29 cellular contexts compared by ENCODE assay signal in the genomic region with DNA sequence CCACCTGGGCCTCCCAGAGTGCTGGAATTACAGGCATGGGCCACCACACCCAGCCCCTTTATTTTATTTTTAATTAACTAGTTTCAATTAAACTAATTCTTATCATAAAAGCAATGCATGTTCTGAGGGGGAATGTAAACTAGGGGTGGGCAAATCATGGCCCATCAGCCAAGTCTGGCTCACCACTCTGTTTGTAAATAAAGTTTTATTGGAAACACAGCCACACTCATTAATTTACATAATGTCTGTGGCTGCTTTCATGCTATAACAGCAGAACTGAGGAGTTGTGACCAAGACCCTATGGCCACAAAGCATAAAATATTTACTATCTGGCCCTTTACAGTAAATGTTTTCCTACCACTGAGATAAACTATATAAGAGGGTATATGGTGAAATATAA.
"Had no signal": no experiment of that assay in that cellular context is flagged by ENCODE, and none has a peak within 500 bp of the region (broad histone marks: within the 10 kb centered on the region; RNA-seq: fewer than 3 reads in every experiment).

No MANE protein-coding gene starts in this region.

- FAIRE-seq: urothelium cell line had no signal

- H3K36me3 ChIP-seq: uterus had no signal

- H3K9me3 ChIP-seq: stomach, suprapubic skin, testis, thoracic aorta, thyroid gland, tibial artery, tibial nerve, transverse colon, upper lobe of left lung, upper lobe of right lung, uterus, vagina had no signal

- H3K4me3 ChIP-seq: stomach, suprapubic skin, testis, thoracic aorta, thyroid gland, tibial artery, tibial nerve, transverse colon, upper lobe of left lung, upper lobe of right lung, uterus, vagina had no signal

- H3K9me3 Mint-ChIP-seq: stimulated activated effector memory CD8-positive, alpha-beta T cell treated with anti-CD3 and anti-CD28 coated beads, Interleukin-12 subunit alpha, Interleukin-12 subunit beta, amount 100 ng/mL, for 72 hours; stimulated activated memory B cell treated with anti-CD40 and anti-IgM and Interleukin-4, amounts not matched to agents 10 μg/mL and 1 μg/mL and 100 μg/mL, for 72 hours; stimulated activated naive B cell treated with anti-CD40 and anti-IgM and Interleukin-4, amounts not matched to agents 10 μg/mL and 1 μg/mL and 100 μg/mL, for 72 hours; stimulated activated naive CD8-positive, alpha-beta T cell treated with anti-CD3 and anti-CD28 coated beads, Interleukin-15, amount 100 ng/mL, for 72 hours; stimulated activated naive CD8-positive, alpha-beta T cell treated with anti-CD3 and anti-CD28 coated beads, Interleukin-15, Interleukin-2, amounts not matched to agents 100 ng/mL and 50 ng/mL, for 24 hours; type B pancreatic cell had no signal

- H3K4me1 ChIP-seq: stomach, suprapubic skin, testis, thyroid gland, tibial artery, tibial nerve, transverse colon, upper lobe of left lung, upper lobe of right lung, uterus, vagina had no signal

- H3K4me1 Mint-ChIP-seq: stimulated activated effector memory CD8-positive, alpha-beta T cell treated with anti-CD3 and anti-CD28 coated beads, Interleukin-12 subunit alpha, Interleukin-12 subunit beta, amount 100 ng/mL, for 72 hours; stimulated activated memory B cell treated with anti-CD40 and anti-IgM and Interleukin-4, amounts not matched to agents 10 μg/mL and 1 μg/mL and 100 μg/mL, for 72 hours; stimulated activated naive B cell treated with anti-CD40 and anti-IgM and Interleukin-4, amounts not matched to agents 10 μg/mL and 1 μg/mL and 100 μg/mL, for 72 hours; stimulated activated naive CD8-positive, alpha-beta T cell treated with anti-CD3 and anti-CD28 coated beads, Interleukin-15, amount 100 ng/mL, for 72 hours had no signal

- H3K4me3 Mint-ChIP-seq: stimulated activated effector memory CD8-positive, alpha-beta T cell treated with anti-CD3 and anti-CD28 coated beads, Interleukin-12 subunit alpha, Interleukin-12 subunit beta, amount 100 ng/mL, for 72 hours; stimulated activated memory B cell treated with anti-CD40 and anti-IgM and Interleukin-4, amounts not matched to agents 10 μg/mL and 1 μg/mL and 100 μg/mL, for 72 hours; stimulated activated naive B cell treated with anti-CD40 and anti-IgM and Interleukin-4, amounts not matched to agents 10 μg/mL and 1 μg/mL and 100 μg/mL, for 72 hours; stimulated activated naive CD8-positive, alpha-beta T cell treated with anti-CD3 and anti-CD28 coated beads, Interleukin-15, amount 100 ng/mL, for 72 hours; stimulated activated naive CD8-positive, alpha-beta T cell treated with anti-CD3 and anti-CD28 coated beads, Interleukin-15, Interleukin-2, amounts not matched to agents 100 ng/mL and 50 ng/mL, for 24 hours; type B pancreatic cell had no signal

- ATAC-seq: stimulated activated effector memory CD8-positive, alpha-beta T cell treated with anti-CD3 and anti-CD28 coated beads, Interleukin-12 subunit alpha, Interleukin-12 subunit beta, amount 100 ng/mL, for 72 hours; stimulated activated memory B cell treated with anti-CD40 and anti-IgM and Interleukin-4, amounts not matched to agents 10 μg/mL and 1 μg/mL and 100 μg/mL, for 72 hours; stimulated activated naive B cell treated with anti-CD40 and anti-IgM and Interleukin-4, amounts not matched to agents 10 μg/mL and 1 μg/mL and 100 μg/mL, for 72 hours; stimulated activated naive CD8-positive, alpha-beta T cell treated with anti-CD3 and anti-CD28 coated beads, Interleukin-15, amount 100 ng/mL, for 72 hours; stimulated activated naive CD8-positive, alpha-beta T cell treated with anti-CD3 and anti-CD28 coated beads, Interleukin-15, Interleukin-2, amounts not matched to agents 100 U/mL and 50 U/mL, for 24 hours; upper lobe of right lung had no signal

- H3K36me3 Mint-ChIP-seq: stimulated activated effector memory CD8-positive, alpha-beta T cell treated with anti-CD3 and anti-CD28 coated beads, Interleukin-12 subunit alpha, Interleukin-12 subunit beta, amount 100 ng/mL, for 72 hours had no signal

- H3K27me3 ChIP-seq: stomach, suprapubic skin, testis, thyroid gland, tibial artery, tibial nerve, transverse colon, upper lobe of left lung, upper lobe of right lung, uterus, vagina had no signal

- H3K27ac ChIP-seq: stomach, suprapubic skin, testis, thoracic aorta, thyroid gland, tibial artery, tibial nerve, transverse colon, upper lobe of left lung, upper lobe of right lung, uterus, vagina had no signal

- H3K27me3 Mint-ChIP-seq: stimulated activated memory B cell treated with anti-CD40 and anti-IgM and Interleukin-4, amounts not matched to agents 10 μg/mL and 1 μg/mL and 100 μg/mL, for 72 hours; stimulated activated naive B cell treated with anti-CD40 and anti-IgM and Interleukin-4, amounts not matched to agents 10 μg/mL and 1 μg/mL and 100 μg/mL, for 72 hours; stimulated activated naive CD8-positive, alpha-beta T cell treated with anti-CD3 and anti-CD28 coated beads, Interleukin-15, amount 100 ng/mL, for 72 hours; stimulated activated naive CD8-positive, alpha-beta T cell treated with anti-CD3 and anti-CD28 coated beads, Interleukin-15, Interleukin-2, amounts not matched to agents 100 ng/mL and 50 ng/mL, for 24 hours; type B pancreatic cell had no signal

- H3K27ac Mint-ChIP-seq: stimulated activated effector memory CD8-positive, alpha-beta T cell treated with anti-CD3 and anti-CD28 coated beads, Interleukin-12 subunit alpha, Interleukin-12 subunit beta, amount 100 ng/mL, for 72 hours; stimulated activated memory B cell treated with anti-CD40 and anti-IgM and Interleukin-4, amounts not matched to agents 10 μg/mL and 1 μg/mL and 100 μg/mL, for 72 hours; stimulated activated naive B cell treated with anti-CD40 and anti-IgM and Interleukin-4, amounts not matched to agents 10 μg/mL and 1 μg/mL and 100 μg/mL, for 72 hours; stimulated activated naive CD8-positive, alpha-beta T cell treated with anti-CD3 and anti-CD28 coated beads, Interleukin-15, amount 100 ng/mL, for 72 hours; stimulated activated naive CD8-positive, alpha-beta T cell treated with anti-CD3 and anti-CD28 coated beads, Interleukin-15, Interleukin-2, amounts not matched to agents 100 ng/mL and 50 ng/mL, for 24 hours; type B pancreatic cell had no signal

- DNase-seq: stimulated activated CD4-positive, alpha-beta T cell treated with anti-CD3 and anti-CD28 coated beads, Interleukin-2, amount 100 ng/mL, for 48 hours; stimulated activated CD4-positive, alpha-beta T cell treated with anti-CD3 and anti-CD28 coated beads, Interleukin-4, amount 100 ng/mL, for 1 hour; stimulated activated CD4-positive, alpha-beta T cell treated with anti-CD3 and anti-CD28 coated beads, Interleukin-4, amount 100 ng/mL, for 24 hours; stimulated activated CD4-positive, alpha-beta T cell treated with anti-CD3 and anti-CD28 coated beads, Interleukin-4, amount 100 ng/mL, for 4 hours; stimulated activated CD8-positive, alpha-beta memory T cell treated with anti-CD3 and anti-CD28 coated beads, Interleukin-4, amount 100 ng/mL, for 48 hours; stimulated activated naive B cell treated with anti-CD40 and anti-IgM and Interleukin-4, amounts not matched to agents 10 μg/mL and 1 μg/mL and 100 μg/mL, for 72 hours; stimulated activated naive CD4-positive, alpha-beta T cell; stimulated activated naive CD4-positive, alpha-beta T cell treated with Interleukin-2 at 50 U/mL for 16 hours; stimulated activated naive CD8-positive, alpha-beta T cell treated with anti-CD3 and anti-CD28 coated beads, Interleukin-15, amount 100 ng/mL, for 72 hours; stimulated activated naive CD8-positive, alpha-beta T cell treated with anti-CD3 and anti-CD28 coated beads, Interleukin-15, Interleukin-2, amounts not matched to agents 100 U/mL and 50 U/mL, for 24 hours; stomach; substantia nigra; testis; thyroid gland; tibial artery; transverse colon; trophoblast cell; upper lobe of left lung; upper lobe of right lung; uterus had no signal
